1 cellular context compared by ENCODE assay signal in genomic region chr15:38069001-38069400, GRCh38.
TF ChIP-seq lines count a peak whose summit lies in the region.

No MANE protein-coding gene starts in this region.

TF ChIP-seq in WTC11, 78 proteins besides CTCF, POLR2A, EP300 and RAD21 (continued from another document):
- TF ChIP-seq, protein P1, sequence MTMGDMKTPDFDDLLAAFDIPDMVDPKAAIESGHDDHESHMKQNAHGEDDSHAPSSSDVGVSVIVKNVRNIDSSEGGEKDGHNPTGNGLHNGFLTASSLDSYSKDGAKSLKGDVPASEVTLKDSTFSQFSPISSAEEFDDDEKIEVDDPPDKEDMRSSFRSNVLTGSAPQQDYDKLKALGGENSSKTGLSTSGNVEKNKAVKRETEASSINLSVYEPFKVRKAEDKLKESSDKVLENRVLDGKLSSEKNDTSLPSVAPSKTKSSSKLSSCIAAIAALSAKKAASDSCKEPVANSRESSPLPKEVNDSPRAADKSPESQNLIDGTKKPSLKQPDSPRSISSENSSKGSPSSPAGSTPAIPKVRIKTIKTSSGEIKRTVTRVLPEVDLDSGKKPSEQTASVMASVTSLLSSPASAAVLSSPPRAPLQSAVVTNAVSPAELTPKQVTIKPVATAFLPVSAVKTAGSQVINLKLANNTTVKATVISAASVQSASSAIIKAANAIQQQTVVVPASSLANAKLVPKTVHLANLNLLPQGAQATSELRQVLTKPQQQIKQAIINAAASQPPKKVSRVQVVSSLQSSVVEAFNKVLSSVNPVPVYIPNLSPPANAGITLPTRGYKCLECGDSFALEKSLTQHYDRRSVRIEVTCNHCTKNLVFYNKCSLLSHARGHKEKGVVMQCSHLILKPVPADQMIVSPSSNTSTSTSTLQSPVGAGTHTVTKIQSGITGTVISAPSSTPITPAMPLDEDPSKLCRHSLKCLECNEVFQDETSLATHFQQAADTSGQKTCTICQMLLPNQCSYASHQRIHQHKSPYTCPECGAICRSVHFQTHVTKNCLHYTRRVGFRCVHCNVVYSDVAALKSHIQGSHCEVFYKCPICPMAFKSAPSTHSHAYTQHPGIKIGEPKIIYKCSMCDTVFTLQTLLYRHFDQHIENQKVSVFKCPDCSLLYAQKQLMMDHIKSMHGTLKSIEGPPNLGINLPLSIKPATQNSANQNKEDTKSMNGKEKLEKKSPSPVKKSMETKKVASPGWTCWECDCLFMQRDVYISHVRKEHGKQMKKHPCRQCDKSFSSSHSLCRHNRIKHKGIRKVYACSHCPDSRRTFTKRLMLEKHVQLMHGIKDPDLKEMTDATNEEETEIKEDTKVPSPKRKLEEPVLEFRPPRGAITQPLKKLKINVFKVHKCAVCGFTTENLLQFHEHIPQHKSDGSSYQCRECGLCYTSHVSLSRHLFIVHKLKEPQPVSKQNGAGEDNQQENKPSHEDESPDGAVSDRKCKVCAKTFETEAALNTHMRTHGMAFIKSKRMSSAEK (CRISPR knock-in tag; IDR thresholded peaks at IDR 0.05; ENCODE audit: borderline replicate concordance), result no peak
- TF ChIP-seq TEAD4 (CRISPR knock-in tag; IDR thresholded peaks at IDR 0.05), result no peak
- TF ChIP-seq ZNF671 (CRISPR knock-in tag; IDR thresholded peaks at IDR 0.05), result no peak
- TF ChIP-seq ATF1 (CRISPR knock-in tag; IDR thresholded peaks at IDR 0.05), result no peak
- TF ChIP-seq, protein P2, sequence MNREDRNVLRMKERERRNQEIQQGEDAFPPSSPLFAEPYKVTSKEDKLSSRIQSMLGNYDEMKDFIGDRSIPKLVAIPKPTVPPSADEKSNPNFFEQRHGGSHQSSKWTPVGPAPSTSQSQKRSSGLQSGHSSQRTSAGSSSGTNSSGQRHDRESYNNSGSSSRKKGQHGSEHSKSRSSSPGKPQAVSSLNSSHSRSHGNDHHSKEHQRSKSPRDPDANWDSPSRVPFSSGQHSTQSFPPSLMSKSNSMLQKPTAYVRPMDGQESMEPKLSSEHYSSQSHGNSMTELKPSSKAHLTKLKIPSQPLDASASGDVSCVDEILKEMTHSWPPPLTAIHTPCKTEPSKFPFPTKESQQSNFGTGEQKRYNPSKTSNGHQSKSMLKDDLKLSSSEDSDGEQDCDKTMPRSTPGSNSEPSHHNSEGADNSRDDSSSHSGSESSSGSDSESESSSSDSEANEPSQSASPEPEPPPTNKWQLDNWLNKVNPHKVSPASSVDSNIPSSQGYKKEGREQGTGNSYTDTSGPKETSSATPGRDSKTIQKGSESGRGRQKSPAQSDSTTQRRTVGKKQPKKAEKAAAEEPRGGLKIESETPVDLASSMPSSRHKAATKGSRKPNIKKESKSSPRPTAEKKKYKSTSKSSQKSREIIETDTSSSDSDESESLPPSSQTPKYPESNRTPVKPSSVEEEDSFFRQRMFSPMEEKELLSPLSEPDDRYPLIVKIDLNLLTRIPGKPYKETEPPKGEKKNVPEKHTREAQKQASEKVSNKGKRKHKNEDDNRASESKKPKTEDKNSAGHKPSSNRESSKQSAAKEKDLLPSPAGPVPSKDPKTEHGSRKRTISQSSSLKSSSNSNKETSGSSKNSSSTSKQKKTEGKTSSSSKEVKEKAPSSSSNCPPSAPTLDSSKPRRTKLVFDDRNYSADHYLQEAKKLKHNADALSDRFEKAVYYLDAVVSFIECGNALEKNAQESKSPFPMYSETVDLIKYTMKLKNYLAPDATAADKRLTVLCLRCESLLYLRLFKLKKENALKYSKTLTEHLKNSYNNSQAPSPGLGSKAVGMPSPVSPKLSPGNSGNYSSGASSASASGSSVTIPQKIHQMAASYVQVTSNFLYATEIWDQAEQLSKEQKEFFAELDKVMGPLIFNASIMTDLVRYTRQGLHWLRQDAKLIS (CRISPR knock-in tag; IDR thresholded peaks at IDR 0.05; ENCODE audit: borderline replicate concordance), result no peak
- no peak for TF ChIP-seq NR3C1 (CRISPR knock-in tag; conservative IDR thresholded peaks at IDR 0.05; ENCODE audit: low read depth)
- TF ChIP-seq ESRRA (CRISPR knock-in tag; IDR thresholded peaks at IDR 0.05; ENCODE audit: borderline replicate concordance), result no peak
- no peak for TF ChIP-seq CBFB (CRISPR knock-in tag; IDR thresholded peaks at IDR 0.05; ENCODE audit: low read depth)
- no peak for TF ChIP-seq JUN (CRISPR knock-in tag; IDR thresholded peaks at IDR 0.05)
- no peak for TF ChIP-seq ZNF281 (CRISPR knock-in tag; IDR thresholded peaks at IDR 0.05)
- TF ChIP-seq CDX4 (CRISPR knock-in tag; IDR thresholded peaks at IDR 0.05; ENCODE audit: borderline replicate concordance), result no peak
- no peak for TF ChIP-seq ZNF396 (CRISPR knock-in tag; IDR thresholded peaks at IDR 0.05; ENCODE audit: borderline replicate concordance)
- TF ChIP-seq ATF6 (CRISPR knock-in tag; IDR thresholded peaks at IDR 0.05), result no peak
